Comparison of ENCODE assay signal across 19 cellular contexts in the genomic region with DNA sequence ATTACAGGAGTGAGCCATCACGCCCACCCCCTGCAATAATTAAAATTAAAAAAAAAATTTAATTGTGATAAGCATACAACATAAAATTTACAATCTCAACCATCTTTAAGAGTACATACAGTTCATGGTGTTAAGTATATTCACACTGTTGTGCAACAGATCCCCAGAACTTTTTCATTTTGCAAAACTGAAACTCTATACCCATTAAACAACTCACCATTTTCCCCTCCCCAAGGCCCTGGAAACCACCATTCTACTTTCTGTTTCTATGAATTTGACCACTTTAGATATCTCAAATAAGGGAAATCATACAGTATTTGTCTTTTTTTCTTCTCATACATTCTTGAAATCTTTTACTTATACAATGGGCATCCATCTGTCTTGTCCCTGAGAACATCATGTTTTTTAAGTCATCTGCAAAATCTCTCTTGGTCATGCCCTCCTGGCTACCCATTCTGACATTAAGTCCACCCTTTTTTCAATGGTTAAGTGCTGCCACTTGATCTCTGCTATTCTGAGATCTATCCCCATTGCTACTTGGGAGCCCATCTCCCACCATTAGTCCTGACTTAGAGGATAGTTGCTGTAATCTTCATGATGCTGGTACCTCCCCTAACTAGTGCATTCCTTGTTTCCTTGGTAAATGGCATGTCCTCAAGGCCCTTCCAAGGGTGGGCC. TPM values are rescaled to one million over a fixed set of nuclear protein-coding genes. Genes with fewer than 3 reads are reported as not detected.
DNase-seq lines count a peak whose midpoint lies in the region; ATAC-seq and TF ChIP-seq lines count a peak whose summit lies in the region.
"Had no signal": no experiment of that assay in that cellular context is flagged by ENCODE, and none has a peak within 500 bp of the region (broad histone marks: within the 10 kb centered on the region; RNA-seq: fewer than 3 reads in every experiment).

No MANE protein-coding gene starts in this region.

- H3K36me3 Mint-ChIP-seq in activated naive CD4-positive, alpha-beta T cell treated with anti-CD3 and anti-CD28 coated beads, Interleukin-2, amount 50 U/mL, for 72 hours: no peaks in the 10 kb centered on the region

- ATAC-seq in activated naive CD4-positive, alpha-beta T cell treated with anti-CD3 and anti-CD28 coated beads, Interleukin-2, amount 50 U/mL, for 72 hours: peak; percentile 67 to 80
- ATAC-seq in HG02642 (IDR thresholded peaks at IDR 0.05; ENCODE audit: poor library complexity, unreplicated experiment) (peak; percentile 46), upper lobe of right lung (no peak)
- ATAC-seq: left colon had no signal

- no peaks in the 10 kb centered on the region for H3K36me3 ChIP-seq in upper lobe of right lung
- no peaks in the 10 kb centered on the region for H3K36me3 ChIP-seq in MG63
- H3K36me3 ChIP-seq: esophagus muscularis mucosa, HAP-1, Peyer's patch, spleen had no signal

- H3K9me3 Mint-ChIP-seq in activated naive CD4-positive, alpha-beta T cell treated with anti-CD3 and anti-CD28 coated beads, Interleukin-2, amount 50 U/mL, for 72 hours: no peaks in the 10 kb centered on the region
- H3K9me3 Mint-ChIP-seq: CD8-positive, alpha-beta memory T cell had no signal

- no peak for TF ChIP-seq CTCF in upper lobe of right lung (IDR thresholded peaks at IDR 0.05)

- H3K9me3 ChIP-seq in upper lobe of right lung (no peaks in the 10 kb centered on the region), MG63 (no peaks in the 10 kb centered on the region)
- H3K9me3 ChIP-seq: esophagus muscularis mucosa, HAP-1, Peyer's patch, spleen had no signal

- H3K4me1 ChIP-seq in upper lobe of right lung: no peaks in the 10 kb centered on the region
- H3K4me1 ChIP-seq: esophagus muscularis mucosa, parathyroid adenoma, Peyer's patch, spleen had no signal

- DNase-seq in activated naive CD4-positive, alpha-beta T cell treated with anti-CD3 and anti-CD28 coated beads, Interleukin-2, amount 50 U/mL, for 72 hours (ENCODE audit: low spot score in 2 of 2): no peak
- DNase-seq in activated naive CD4-positive, alpha-beta T cell treated with anti-CD3 and anti-CD28 coated beads, Interleukin-2, amount 50 U/mL, for 16 hours: no peak
- DNase-seq in OCI-M1 (lab: John Stamatoyannopoulos, UW) (peak; percentile 16), NCI-H2227 treated with DMSO at 0.1 percent for 48 hours (lab: John Stamatoyannopoulos, UW) (no peak), GM19238 (ENCODE audit: insufficient read length, low spot score) (no peak), upper lobe of right lung (no peak), MG63 (no peak)
- DNase-seq: anterior cingulate cortex; CD8-positive, alpha-beta memory T cell; left colon; NCI-H1105 treated with DMSO at 0.1 percent for 48 hours; NCI-H446; Peyer's patch; spleen had no signal

- H3K4me3 ChIP-seq in upper lobe of right lung (no peak overlapping the region), MG63 (no peak overlapping the region)
- H3K4me3 ChIP-seq: esophagus muscularis mucosa, HAP-1, hepatocyte, Peyer's patch, spleen had no signal

- H3K27ac Mint-ChIP-seq in activated naive CD4-positive, alpha-beta T cell treated with anti-CD3 and anti-CD28 coated beads, Interleukin-2, amount 50 U/mL, for 72 hours: peak overlapping the region in 1 of 2 donors; percentile 16
- H3K27ac Mint-ChIP-seq: CD8-positive, alpha-beta memory T cell had no signal

- H3K27me3 ChIP-seq in upper lobe of right lung (no peaks in the 10 kb centered on the region), MG63 (no peaks in the 10 kb centered on the region)
- H3K27me3 ChIP-seq: esophagus muscularis mucosa, hepatocyte, Peyer's patch, spleen had no signal

- no peak overlapping the region for H3K27ac ChIP-seq in upper lobe of right lung
- H3K27ac ChIP-seq: esophagus muscularis mucosa, hepatocyte, parathyroid adenoma, Peyer's patch, spleen had no signal

- intact Hi-C loops in upper lobe of right lung (cut with DNase I): no loop called here

RNA-seq across cellular contexts. Expression of gene ZFYVE9, which starts 39.4 kb away (rescaled TPM):
- 1 to 10 TPM; 1.4 to 5.1 TPM for total RNA-seq in activated naive CD4-positive, alpha-beta T cell treated with anti-CD3 and anti-CD28 coated beads, Interleukin-2, amount 50 U/mL, for 72 hours
- 23.9 TPM for total RNA-seq in upper lobe of right lung
- total RNA-seq in MG63 (2014; rRNA removed; shearing (Covaris generic); ENCODE audit: low replicate concordance): 16.6 and 24.2 TPM in 2 replicates

RNA-seq across cellular contexts. Expression of gene BTF3L4, which starts 46.4 kb away (rescaled TPM):
- 10 to 100 TPM; 28.8 to 29.9 TPM for total RNA-seq in activated naive CD4-positive, alpha-beta T cell treated with anti-CD3 and anti-CD28 coated beads, Interleukin-2, amount 50 U/mL, for 72 hours
- total RNA-seq in upper lobe of right lung: 34.2 TPM
- 45.4 and 74.2 TPM in 2 replicates for total RNA-seq in MG63 (2014; rRNA removed; shearing (Covaris generic); ENCODE audit: low replicate concordance)

RNA-seq across cellular contexts. Expression of gene TXNDC12, which starts 47.5 kb away (rescaled TPM):
- 10 to 100 TPM; 42.8 to 45.0 TPM for total RNA-seq in activated naive CD4-positive, alpha-beta T cell treated with anti-CD3 and anti-CD28 coated beads, Interleukin-2, amount 50 U/mL, for 72 hours
- 44.8 TPM for total RNA-seq in upper lobe of right lung
- total RNA-seq in MG63 (2014; rRNA removed; shearing (Covaris generic); ENCODE audit: low replicate concordance): 16.2 and 42.9 TPM in 2 replicates
